ENCODE assay signal across 14 cellular contexts in the genomic region with DNA sequence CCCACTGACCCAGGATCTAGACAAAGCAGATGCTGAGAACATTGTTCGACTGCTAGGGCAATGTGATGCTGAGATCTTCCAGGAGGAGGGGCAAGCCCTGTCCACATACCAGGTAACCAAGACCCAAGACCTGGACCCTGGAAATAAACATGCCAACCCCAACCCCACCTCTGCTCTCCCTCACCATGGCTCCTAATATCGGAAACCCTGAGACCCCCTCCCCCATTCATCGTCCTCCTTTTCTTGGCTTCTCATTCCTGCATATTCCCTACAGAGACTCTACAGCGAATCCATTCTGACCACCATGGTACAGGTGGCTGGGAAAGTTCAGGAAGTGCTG. TPM values are rescaled to one million over a fixed set of nuclear protein-coding genes. Genes with fewer than 3 reads are reported as not detected.
A peak's percentile ranks its signal among the peaks of the same experiment; 100 is the strongest.
DNase-seq lines count a peak whose midpoint lies in the region; TF ChIP-seq lines count a peak whose summit lies in the region.
"Had no signal": no experiment of that assay in that cellular context is flagged by ENCODE, and none has a peak within 500 bp of the region (broad histone marks: within the 10 kb centered on the region; RNA-seq: fewer than 3 reads in every experiment).

No MANE protein-coding gene starts in this region.

- peaks cover 5 to 14% of the 10 kb centered on the region in 2 donors for H3K4me1 ChIP-seq in esophagus (ENCODE audit: control insufficient read depth in 2 of 2, insufficient read depth in 2 of 2, low read length in 1 of 2)
- H3K4me1 ChIP-seq in mucosa of stomach (ENCODE audit: control insufficient read depth, insufficient read depth, low read length) = peaks cover 31% of the 10 kb centered on the region
- H3K4me1 ChIP-seq in stomach = peaks cover 0 to 27% (median 25%) of the 10 kb centered on the region in 4 donors
- H3K4me1 ChIP-seq: BLaER1 had no signal

- no peak for TF ChIP-seq EP300 in stomach (IDR thresholded peaks at IDR 0.05)

- intact Hi-C loops in stomach (cut with DNase I; ENCODE audit: low total_unique reads) = no loop called here

- no peak for TF ChIP-seq CTCF in VCaP (conservative IDR thresholded peaks at IDR 0.05)
- TF ChIP-seq CTCF in stomach (IDR thresholded peaks at IDR 0.05) = no peak

- WGBS in esophagus, 2 donors = 78 to 79% methylated on average over 4 of the region's 4 CpGs
- 58 to 77% (median 67%) methylated on average over 4 of the region's 4 CpGs for whole genome bisulfite sequencing in stomach, 5 donors

- H3K9me3 ChIP-seq in esophagus (ENCODE audit: control insufficient read depth in 2 of 2, insufficient read depth in 1 of 2, low read depth in 1 of 2, low read length in 1 of 2) (no peaks in the 10 kb centered on the region), mucosa of stomach (ENCODE audit: control insufficient read depth, low read length) (no peaks in the 10 kb centered on the region), stomach (no peaks in the 10 kb centered on the region)

- H3K27me3 ChIP-seq in esophagus (ENCODE audit: control insufficient read depth in 1 of 2, insufficient read depth in 2 of 2, low read length in 2 of 2) = no peaks in the 10 kb centered on the region
- H3K27me3 ChIP-seq in mucosa of stomach (ENCODE audit: control insufficient read depth, insufficient read depth, low read length) = peaks cover 7% of the 10 kb centered on the region
- H3K27me3 ChIP-seq in stomach = peaks cover 0 to 23% (median 3%) of the 10 kb centered on the region in 3 donors

- H3K9ac ChIP-seq in mucosa of stomach (ENCODE audit: low read length) = peak overlapping the region; percentile 6
- H3K9ac ChIP-seq: BLaER1 had no signal

- H3K36me3 ChIP-seq in esophagus (ENCODE audit: control insufficient read depth in 2 of 2, insufficient read depth in 2 of 2, low read length in 1 of 2) (peaks cover 0 to 3% of the 10 kb centered on the region in 2 donors), mucosa of stomach (ENCODE audit: control insufficient read depth, insufficient read depth, low read length) (no peaks in the 10 kb centered on the region), stomach (peaks cover 0 to 2% (median 0%) of the 10 kb centered on the region in 4 donors)
- H3K36me3 ChIP-seq: BLaER1 had no signal

- no peak for TF ChIP-seq POLR2A in stomach (IDR thresholded peaks at IDR 0.05)

- no peak for DNase-seq in stomach
- no peak for DNase-seq in DMS114 treated with DMSO at 0.1 percent for 48 hours (lab: John Stamatoyannopoulos, UW; ENCODE audit: unreplicated experiment)
- DNase-seq in T-helper 9 cell = no peak
- no peak for DNase-seq in central memory CD4-positive, alpha-beta T cell
- DNase-seq: DMS 273 treated with DMSO at 0.1 percent for 48 hours, NCI-H187 treated with DMSO at 0.1 percent for 48 hours, NCI-H2171 treated with DMSO at 0.1 percent for 48 hours, NCI-H510A, SHP77 treated with DMSO at 0.1 percent for 48 hours had no signal

- H3K27ac ChIP-seq in VCaP (peak overlapping the region; percentile 54), esophagus (ENCODE audit: low read depth in 2 of 2, low read length in 1 of 2) (peak overlapping the region; percentile 26 to 84), stomach (peak overlapping the region; percentile 26 to 79 (median 72))
- H3K27ac ChIP-seq: BLaER1 had no signal

- H3K4me3 ChIP-seq in esophagus (ENCODE audit: low read depth in 1 of 2, low read length in 2 of 2) (no peak overlapping the region), mucosa of stomach (ENCODE audit: low read length) (peak overlapping the region; percentile 35), stomach (peak overlapping the region in 3 of 4 donors; percentile 8 to 32 (median 20))
- H3K4me3 ChIP-seq: BLaER1 had no signal

RNA-seq across cellular contexts. Expression of a gene that starts 0.6 kb away (rescaled TPM):
- polyA plus RNA-seq in esophagus = 1 to 10 TPM; 2.1 to 4.0 TPM
- 10 to 100 TPM in 4 of 5 donors, not detected in 1; 13.4 to 45.5 (median 33.3) TPM for total RNA-seq in stomach
- 10 to 100 TPM in 1 of 3 donors, 1 to 10 TPM in 2; 1.2 to 13.3 (median 2.1) TPM for polyA plus RNA-seq in stomach
- total RNA-seq: H4 had no signal

RNA-seq across cellular contexts. Expression of a gene that starts 2.3 kb away (rescaled TPM):
- polyA plus RNA-seq in esophagus = 10 to 100 TPM; 22.2 to 34.0 TPM
- total RNA-seq in stomach = 10 to 100 TPM in 2 of 5 donors, 1 to 10 TPM in 2, under 1 TPM in 1; 0.89 to 23.3 (median 5.0) TPM
- 10 to 100 TPM in 2 of 3 donors, 1 to 10 TPM in 1; 4.5 to 15.1 (median 10.1) TPM for polyA plus RNA-seq in stomach

RNA-seq across cellular contexts. Expression of a gene that starts 7.7 kb away (rescaled TPM):
- 10 to 100 TPM; 12.8 to 27.5 TPM for polyA plus RNA-seq in esophagus
- total RNA-seq in stomach = 10 to 100 TPM in 4 of 5 donors, 1 to 10 TPM in 1; 7.4 to 88.1 (median 14.0) TPM
- 10 to 100 TPM; 34.7 to 66.4 (median 43.9) TPM for polyA plus RNA-seq in stomach

RNA-seq across cellular contexts. Expression of a gene that starts 55.1 kb away (rescaled TPM):
- polyA plus RNA-seq in esophagus (10 to 100 TPM; 21.0 to 30.3 TPM), stomach (10 to 100 TPM; 31.2 to 65.2 (median 62.2) TPM)
- 100 to 1,000 TPM in 1 of 5 donors, 10 to 100 TPM in 3, not detected in 1; 16.5 to 140 (median 53.6) TPM for total RNA-seq in stomach
- total RNA-seq: H4 had no signal

Comparison
In these comparisons a context has a peak if more than half of its experiments do, and no peak if none do; other contexts are left out.
1. H3K4me3 ChIP-seq: peak in mucosa of stomach (single experiment) and stomach (3 of 4); none in esophagus (0 of 2).
2. Peak in every context shown above with its lines, with median percentiles within 50 percentile points of each other: H3K27ac ChIP-seq.